12 cellular contexts compared by ENCODE assay signal in the genomic region with DNA sequence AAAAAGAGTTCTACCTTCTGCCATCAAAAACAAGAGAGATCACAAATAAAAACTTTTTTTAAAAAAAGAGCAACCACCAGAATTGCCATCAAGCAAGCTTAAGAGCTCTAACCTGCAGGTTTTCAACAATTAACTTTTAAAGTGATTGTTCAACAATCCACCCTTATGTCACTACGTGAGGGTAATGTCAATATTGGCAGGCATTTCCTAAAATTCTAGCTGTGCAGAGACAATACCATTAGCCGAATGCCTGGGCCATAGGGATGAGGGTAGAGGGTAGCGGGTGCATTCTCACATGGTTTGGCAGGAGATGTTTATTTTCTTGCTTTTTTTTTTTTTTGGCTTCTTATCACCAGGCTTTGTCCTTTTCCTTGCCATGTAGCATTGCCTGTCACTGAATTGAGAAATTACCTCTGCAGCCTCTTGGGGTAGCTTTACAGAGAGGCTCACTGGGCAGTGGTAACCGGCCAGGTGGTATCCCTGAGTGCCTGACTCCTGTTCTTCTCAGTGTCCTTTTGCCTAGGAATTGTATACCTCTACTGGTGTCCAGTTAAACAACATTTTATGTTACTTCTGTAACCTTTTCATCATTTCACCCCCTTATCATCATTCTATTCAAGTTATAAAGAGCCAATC.
DNase-seq lines count a peak whose midpoint lies in the region; TF ChIP-seq lines count a peak whose summit lies in the region.
"Had no signal": no experiment of that assay in that cellular context is flagged by ENCODE, and none has a peak within 500 bp of the region (broad histone marks: within the 10 kb centered on the region; RNA-seq: fewer than 3 reads in every experiment).

No MANE protein-coding gene starts in this region.

- CTCF ChIA-PET in GM10248 (lab: Yijun Ruan, JAX): interaction anchor here (1.1 to 1.4 kb wide), 2 partner anchors 8 to 13 kb away, joined by 3 to 4 read pairs; no protein-coding TSS in a partner anchor

- no peaks in the 10 kb centered on the region for H3K36me3 ChIP-seq in thymus (ENCODE audit: control insufficient read depth, insufficient read depth)

- no peak for TF ChIP-seq CTCF in GM10248 (IDR thresholded peaks at IDR 0.05; ENCODE audit: control extremely low read depth, extremely low read depth, low read depth, missing control alignments)

- DNase-seq in DMS79 treated with DMSO at 0.1 percent for 48 hours (lab: John Stamatoyannopoulos, UW) (peak; percentile 38), NCI-H2029 (lab: John Stamatoyannopoulos, UW) (peak; percentile 25), NCI-H345 treated with DMSO at 0.1 percent for 48 hours (lab: John Stamatoyannopoulos, UW; ENCODE audit: unreplicated experiment) (peak; percentile 61), GM10248 (ENCODE audit: extremely low spot score) (no peak), NCI-H2227 (lab: John Stamatoyannopoulos, UW; ENCODE audit: unreplicated experiment) (no peak)
- no peak for DNase-seq in stimulated activated CD4-positive, alpha-beta T cell treated with anti-CD3 and anti-CD28 coated beads, Interleukin-15, amount 100 ng/mL, for 24 hours
- DNase-seq: Caco-2; CD8-positive, alpha-beta T cell; GF-D8; HCEC 1CT; HFFc6 had no signal

- POLR2A ChIA-PET in GM10248 (lab: Yijun Ruan, JAX): no interaction called here

- WGBS in thymus: 66% methylated on average over 4 of the region's 4 CpGs

- H3K4me3 ChIP-seq in thymus (ENCODE audit: low read length): no peak overlapping the region

- H3K27me3 ChIP-seq in thymus (ENCODE audit: control insufficient read depth, insufficient read depth): no peaks in the 10 kb centered on the region

- H3K4me1 ChIP-seq in thymus (ENCODE audit: control insufficient read depth, insufficient read depth, low read length): peaks cover 25% of the 10 kb centered on the region
- H3K4me1 ChIP-seq: Caco-2 had no signal

- H3K9me3 ChIP-seq in thymus (ENCODE audit: control insufficient read depth): no peaks in the 10 kb centered on the region

- H3K27ac ChIP-seq in thymus (ENCODE audit: low read depth): peak overlapping the region; percentile 61

Comparison
In these comparisons a context has a peak if more than half of its experiments do, and no peak if none do; other contexts are left out.
1. DNase-seq: peak in DMS79 treated with DMSO at 0.1 percent for 48 hours (single experiment), NCI-H2029 (single experiment) and NCI-H345 treated with DMSO at 0.1 percent for 48 hours (single experiment); none in GM10248 (single experiment), stimulated activated CD4-positive, alpha-beta T cell treated with anti-CD3 and anti-CD28 coated beads, Interleukin-15, amount 100 ng/mL, for 24 hours (single experiment) and NCI-H2227 (single experiment).